2 cellular contexts compared by ENCODE assay signal in the genomic region with DNA sequence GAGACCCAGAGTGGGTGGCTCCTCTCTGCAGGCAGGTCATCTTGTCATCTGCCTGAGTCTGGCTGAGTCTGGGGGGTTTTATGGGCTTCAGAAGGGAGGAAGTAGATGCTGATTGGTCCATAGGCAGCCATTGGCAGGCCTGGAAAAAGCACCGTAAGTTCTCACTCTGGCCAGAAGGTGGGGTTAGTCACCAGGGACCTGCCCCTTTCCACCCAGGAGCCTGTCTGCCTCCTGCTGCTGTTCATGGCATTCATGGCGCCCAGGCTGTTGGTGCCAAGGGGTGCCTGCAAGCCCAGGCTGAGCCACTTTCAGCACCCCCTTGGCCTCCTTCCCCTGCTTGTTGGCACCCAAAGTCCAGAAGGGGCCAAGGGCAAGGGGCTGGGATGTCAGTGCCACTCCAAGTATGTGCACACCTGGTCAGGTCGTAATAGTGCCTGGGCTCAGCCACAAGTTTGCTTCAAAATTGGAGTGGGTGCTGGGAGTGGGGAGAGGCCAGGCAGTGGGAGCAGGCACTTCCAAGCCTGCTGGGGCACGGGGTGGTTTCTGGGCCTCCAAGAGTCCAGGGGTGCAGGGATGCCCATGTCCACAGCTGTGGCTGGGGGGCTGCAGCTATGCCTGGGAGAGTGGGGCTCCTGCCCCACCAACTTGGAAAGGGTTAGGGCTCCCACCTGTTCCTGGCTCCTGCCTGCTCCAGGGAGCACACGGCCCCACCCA.
TF ChIP-seq lines count a peak whose summit lies in the region.

No MANE protein-coding gene starts in this region.

TF ChIP-seq in K562, 482 proteins besides CTCF, POLR2A, EP300 and RAD21:
- TF ChIP-seq BCOR (IDR thresholded peaks at IDR 0.05) (no peak), CREBBP (IDR thresholded peaks at IDR 0.05; ENCODE audit: low read depth, low read length) (no peak), ZNF280B (CRISPR knock-in tag; IDR thresholded peaks at IDR 0.05) (no peak)

TF ChIP-seq in GM23338, 12 proteins besides CTCF, POLR2A, EP300 and RAD21:
- TF ChIP-seq ZNF114 (CRISPR knock-in tag; IDR thresholded peaks at IDR 0.05) (no peak), NANOG (IDR thresholded peaks at IDR 0.05; ENCODE audit: borderline replicate concordance) (no peak), EZH2phosphoT487 (IDR thresholded peaks at IDR 0.05; ENCODE audit: unreplicated experiment) (no peak), ETS1 (IDR thresholded peaks at IDR 0.05) (no peak), POLR2AphosphoS5 (IDR thresholded peaks at IDR 0.05; ENCODE audit: low read depth) (no peak), EZH2 (IDR thresholded peaks at IDR 0.05; ENCODE audit: low read depth, unreplicated experiment) (no peak), CREB1 (CRISPR knock-in tag; IDR thresholded peaks at IDR 0.05; ENCODE audit: low read depth) (no peak)
- TF ChIP-seq, protein P1, sequence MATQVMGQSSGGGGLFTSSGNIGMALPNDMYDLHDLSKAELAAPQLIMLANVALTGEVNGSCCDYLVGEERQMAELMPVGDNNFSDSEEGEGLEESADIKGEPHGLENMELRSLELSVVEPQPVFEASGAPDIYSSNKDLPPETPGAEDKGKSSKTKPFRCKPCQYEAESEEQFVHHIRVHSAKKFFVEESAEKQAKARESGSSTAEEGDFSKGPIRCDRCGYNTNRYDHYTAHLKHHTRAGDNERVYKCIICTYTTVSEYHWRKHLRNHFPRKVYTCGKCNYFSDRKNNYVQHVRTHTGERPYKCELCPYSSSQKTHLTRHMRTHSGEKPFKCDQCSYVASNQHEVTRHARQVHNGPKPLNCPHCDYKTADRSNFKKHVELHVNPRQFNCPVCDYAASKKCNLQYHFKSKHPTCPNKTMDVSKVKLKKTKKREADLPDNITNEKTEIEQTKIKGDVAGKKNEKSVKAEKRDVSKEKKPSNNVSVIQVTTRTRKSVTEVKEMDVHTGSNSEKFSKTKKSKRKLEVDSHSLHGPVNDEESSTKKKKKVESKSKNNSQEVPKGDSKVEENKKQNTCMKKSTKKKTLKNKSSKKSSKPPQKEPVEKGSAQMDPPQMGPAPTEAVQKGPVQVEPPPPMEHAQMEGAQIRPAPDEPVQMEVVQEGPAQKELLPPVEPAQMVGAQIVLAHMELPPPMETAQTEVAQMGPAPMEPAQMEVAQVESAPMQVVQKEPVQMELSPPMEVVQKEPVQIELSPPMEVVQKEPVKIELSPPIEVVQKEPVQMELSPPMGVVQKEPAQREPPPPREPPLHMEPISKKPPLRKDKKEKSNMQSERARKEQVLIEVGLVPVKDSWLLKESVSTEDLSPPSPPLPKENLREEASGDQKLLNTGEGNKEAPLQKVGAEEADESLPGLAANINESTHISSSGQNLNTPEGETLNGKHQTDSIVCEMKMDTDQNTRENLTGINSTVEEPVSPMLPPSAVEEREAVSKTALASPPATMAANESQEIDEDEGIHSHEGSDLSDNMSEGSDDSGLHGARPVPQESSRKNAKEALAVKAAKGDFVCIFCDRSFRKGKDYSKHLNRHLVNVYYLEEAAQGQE (IDR thresholded peaks at IDR 0.05; ENCODE audit: unreplicated experiment), result no peak
